ENCODE assay signal across 24 cellular contexts in the genomic region with DNA sequence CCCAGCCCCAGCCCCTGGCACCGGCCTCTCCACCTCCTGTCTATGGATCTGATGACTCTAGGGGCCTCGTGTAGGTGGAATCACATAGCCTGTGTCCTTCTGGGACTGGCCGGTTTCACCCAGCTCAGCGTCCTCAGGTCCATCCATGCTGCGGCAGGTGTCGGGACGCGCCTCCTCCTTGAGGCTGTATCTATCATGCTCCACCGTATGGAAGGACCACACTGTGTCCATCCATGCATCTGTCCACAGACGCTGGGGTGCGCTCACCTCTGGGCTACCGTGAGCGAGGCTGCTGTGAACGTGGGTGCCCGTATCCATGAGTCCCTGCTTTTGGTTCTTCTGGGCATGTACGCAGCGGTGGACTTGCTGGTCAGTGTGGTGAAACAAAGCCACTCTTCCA.
DNase-seq lines count a peak whose midpoint lies in the region; ATAC-seq and TF ChIP-seq lines count a peak whose summit lies in the region.
"Had no signal": no experiment of that assay in that cellular context is flagged by ENCODE, and none has a peak within 500 bp of the region (broad histone marks: within the 10 kb centered on the region; RNA-seq: fewer than 3 reads in every experiment).

No MANE protein-coding gene starts in this region.

- no peak for DNase-seq in activated naive CD8-positive, alpha-beta T cell treated with anti-CD3 and anti-CD28 coated beads, Interleukin-2, amount 10 ng/mL, durations not matched to agents 7 days and 5 days
- no peak for DNase-seq in activated naive CD8-positive, alpha-beta T cell treated with anti-CD3 and anti-CD28 coated beads for 36 hours
- DNase-seq in immature natural killer cell (no peak), osteocyte (ENCODE audit: extremely low spot score, unreplicated experiment) (no peak), SKM-1 (lab: John Stamatoyannopoulos, UW; ENCODE audit: unreplicated experiment) (no peak), Karpas-422 (no peak)
- no peak for DNase-seq in stimulated activated effector memory CD8-positive, alpha-beta T cell treated with anti-CD3 and anti-CD28 coated beads, Interleukin-12 subunit alpha, Interleukin-12 subunit beta, amount 100 ng/mL, for 72 hours (ENCODE audit: low spot score in 2 of 2)
- DNase-seq: ACHN; activated B cell treated with CpG ODN at 0.5 μM for 24 hours; activated naive CD4-positive, alpha-beta T cell treated with Interleukin-2 at 50 U/mL for 16 hours; activated T-cell treated with anti-CD3 and anti-CD28 coated beads, Interleukin-2, amount 50 U/mL, for 1 hour; anterior cingulate cortex; GF-D8; HCEC 1CT; NCI-H1105 treated with DMSO at 0.1 percent for 48 hours; NCI-H2081 treated with DMSO at 0.1 percent for 48 hours; NCI-H446; NK-92 treated with Interleukin-12 subunit alpha and Interleukin-12 subunit beta, amount 100 ng/mL, for 24 hours had no signal

- H3K27ac ChIP-seq in OCI-LY1 (ENCODE audit: low read depth, low read length, poor library complexity, severe bottlenecking): peak overlapping the region; percentile 86
- no peak overlapping the region for H3K27ac ChIP-seq in Karpas-422 (ENCODE audit: low read length)
- H3K27ac ChIP-seq: Peyer's patch, transverse colon had no signal

- POLR2A ChIA-PET in activated naive CD8-positive, alpha-beta T cell treated with anti-CD3 and anti-CD28 coated beads, Interleukin-2, amount 10 ng/mL, durations not matched to agents 7 days and 5 days (lab: Charles Lee): interaction anchor here (1.2 kb wide), 1 partner anchor 11 kb away, joined by 4 read pairs; no protein-coding TSS in a partner anchor

- TF ChIP-seq CTCF in OCI-LY1 (IDR thresholded peaks at IDR 0.05; ENCODE audit: low read length) (no peak), osteocyte (IDR thresholded peaks at IDR 0.05) (no peak)

- H3K9me3 Mint-ChIP-seq in activated naive CD8-positive, alpha-beta T cell treated with anti-CD3 and anti-CD28 coated beads, Interleukin-2, amount 10 ng/mL, durations not matched to agents 7 days and 5 days: no peaks in the 10 kb centered on the region
- no peaks in the 10 kb centered on the region for H3K9me3 Mint-ChIP-seq in activated naive CD8-positive, alpha-beta T cell treated with anti-CD3 and anti-CD28 coated beads for 36 hours
- H3K9me3 Mint-ChIP-seq in immature natural killer cell: peaks cover 0 to 2% (median 0%) of the 10 kb centered on the region in 6 donors
- no peaks in the 10 kb centered on the region for H3K9me3 Mint-ChIP-seq in stimulated activated effector memory CD8-positive, alpha-beta T cell treated with anti-CD3 and anti-CD28 coated beads, Interleukin-12 subunit alpha, Interleukin-12 subunit beta, amount 100 ng/mL, for 72 hours
- H3K9me3 Mint-ChIP-seq in osteocyte (ENCODE audit: unreplicated experiment): no peaks in the 10 kb centered on the region
- H3K9me3 Mint-ChIP-seq: activated B cell treated with CpG ODN at 0.5 μM for 24 hours; activated CD8-positive, alpha-beta T cell treated with anti-CD3 and anti-CD28 coated beads for 36 hours; CD8-positive, alpha-beta T cell had no signal

- no peaks in the 10 kb centered on the region for H3K27me3 ChIP-seq in OCI-LY1 (ENCODE audit: insufficient read depth, low read length)
- H3K27me3 ChIP-seq in Karpas-422 (ENCODE audit: low read length): no peaks in the 10 kb centered on the region
- H3K27me3 ChIP-seq: Peyer's patch, transverse colon had no signal

- ATAC-seq in activated naive CD8-positive, alpha-beta T cell treated with anti-CD3 and anti-CD28 coated beads, Interleukin-2, amount 10 ng/mL, durations not matched to agents 7 days and 5 days (ENCODE audit: low read depth): peak; percentile 11
- no peak for ATAC-seq in stimulated activated effector memory CD8-positive, alpha-beta T cell treated with anti-CD3 and anti-CD28 coated beads, Interleukin-12 subunit alpha, Interleukin-12 subunit beta, amount 100 ng/mL, for 72 hours

- H3K27me3 Mint-ChIP-seq in activated naive CD8-positive, alpha-beta T cell treated with anti-CD3 and anti-CD28 coated beads, Interleukin-2, amount 10 ng/mL, durations not matched to agents 7 days and 5 days: no peaks in the 10 kb centered on the region
- H3K27me3 Mint-ChIP-seq in activated naive CD8-positive, alpha-beta T cell treated with anti-CD3 and anti-CD28 coated beads for 36 hours: no peaks in the 10 kb centered on the region
- H3K27me3 Mint-ChIP-seq in immature natural killer cell (ENCODE audit: low read depth in 3 of 3) (peaks cover 0 to 10% (median 0%) of the 10 kb centered on the region in 3 donors), osteocyte (ENCODE audit: unreplicated experiment) (no peaks in the 10 kb centered on the region)
- H3K27me3 Mint-ChIP-seq: activated B cell treated with CpG ODN at 0.5 μM for 24 hours; activated CD8-positive, alpha-beta T cell treated with anti-CD3 and anti-CD28 coated beads for 36 hours had no signal

- no peak overlapping the region for H3K9ac ChIP-seq in OCI-LY1 (ENCODE audit: low read length)
- H3K9ac ChIP-seq in Karpas-422 (ENCODE audit: low read length): no peak overlapping the region

- H3K9me2 ChIP-seq in OCI-LY1 (ENCODE audit: low read depth, low read length) (no peaks in the 10 kb centered on the region), Karpas-422 (replicated peaks; ENCODE audit: insufficient read depth, low read length) (no peaks in the 10 kb centered on the region)

- H3K79me2 ChIP-seq in OCI-LY1 (ENCODE audit: insufficient read depth, low read length): no peaks in the 10 kb centered on the region
- no peaks in the 10 kb centered on the region for H3K79me2 ChIP-seq in Karpas-422 (ENCODE audit: low read length)

- no peaks in the 10 kb centered on the region for H3K9me3 ChIP-seq in OCI-LY1 (ENCODE audit: low read length)
- no peaks in the 10 kb centered on the region for H3K9me3 ChIP-seq in Karpas-422 (ENCODE audit: low read length)
- H3K9me3 ChIP-seq: Peyer's patch, transverse colon had no signal

- H3K36me3 ChIP-seq in OCI-LY1 (ENCODE audit: insufficient read depth, low read length): 0 out of 2 replicates have a peak, but pooled peaks cover 4% of the 10 kb centered on the region
- H3K36me3 ChIP-seq in Karpas-422 (ENCODE audit: insufficient read depth, low read length): no peaks in the 10 kb centered on the region
- H3K36me3 ChIP-seq: Peyer's patch, transverse colon had no signal

- H3K4me3 ChIP-seq in OCI-LY1 (ENCODE audit: low read depth, low read length, poor library complexity, severe bottlenecking) (no peak overlapping the region), Karpas-422 (ENCODE audit: low read length) (no peak overlapping the region)
- H3K4me3 ChIP-seq: lung, Peyer's patch, transverse colon had no signal

- peaks cover 2% of the 10 kb centered on the region for H3K36me3 Mint-ChIP-seq in activated naive CD8-positive, alpha-beta T cell treated with anti-CD3 and anti-CD28 coated beads, Interleukin-2, amount 10 ng/mL, durations not matched to agents 7 days and 5 days
- peaks cover 4% of the 10 kb centered on the region for H3K36me3 Mint-ChIP-seq in activated naive CD8-positive, alpha-beta T cell treated with anti-CD3 and anti-CD28 coated beads for 36 hours
- H3K36me3 Mint-ChIP-seq in immature natural killer cell (peaks cover 0 to 4% (median 0%) of the 10 kb centered on the region in 3 donors), osteocyte (ENCODE audit: unreplicated experiment) (no peaks in the 10 kb centered on the region)
- no peaks in the 10 kb centered on the region for H3K36me3 Mint-ChIP-seq in stimulated activated effector memory CD8-positive, alpha-beta T cell treated with anti-CD3 and anti-CD28 coated beads, Interleukin-12 subunit alpha, Interleukin-12 subunit beta, amount 100 ng/mL, for 72 hours

- no peak overlapping the region for H3K27ac Mint-ChIP-seq in activated naive CD8-positive, alpha-beta T cell treated with anti-CD3 and anti-CD28 coated beads, Interleukin-2, amount 10 ng/mL, durations not matched to agents 7 days and 5 days
- no peak overlapping the region for H3K27ac Mint-ChIP-seq in activated naive CD8-positive, alpha-beta T cell treated with anti-CD3 and anti-CD28 coated beads for 36 hours
- H3K27ac Mint-ChIP-seq in immature natural killer cell (peak overlapping the region in 5 of 6 donors; percentile 9 to 88 (median 70)), osteocyte (ENCODE audit: unreplicated experiment) (no peak overlapping the region)
- H3K27ac Mint-ChIP-seq in stimulated activated effector memory CD8-positive, alpha-beta T cell treated with anti-CD3 and anti-CD28 coated beads, Interleukin-12 subunit alpha, Interleukin-12 subunit beta, amount 100 ng/mL, for 72 hours: peak overlapping the region; percentile 43
- H3K27ac Mint-ChIP-seq: activated B cell treated with CpG ODN at 0.5 μM for 24 hours; activated CD8-positive, alpha-beta T cell treated with anti-CD3 and anti-CD28 coated beads for 36 hours; CD8-positive, alpha-beta T cell had no signal

- H2AFZ ChIP-seq in OCI-LY1 (ENCODE audit: low read length) (no peak overlapping the region), Karpas-422 (ENCODE audit: low read length) (no peak overlapping the region)

- H3K4me1 ChIP-seq in OCI-LY1 (ENCODE audit: insufficient read depth, low read length, severe bottlenecking) (peaks cover 23% of the 10 kb centered on the region), Karpas-422 (ENCODE audit: low read length) (no peaks in the 10 kb centered on the region)
- H3K4me1 ChIP-seq: Peyer's patch had no signal

- H4K20me1 ChIP-seq in OCI-LY1 (ENCODE audit: insufficient read depth, low read length) (no peaks in the 10 kb centered on the region), Karpas-422 (ENCODE audit: insufficient read depth, low read depth, low read length) (no peaks in the 10 kb centered on the region)

- H3K4me1 Mint-ChIP-seq in activated naive CD8-positive, alpha-beta T cell treated with anti-CD3 and anti-CD28 coated beads, Interleukin-2, amount 10 ng/mL, durations not matched to agents 7 days and 5 days: peaks cover 4% of the 10 kb centered on the region
- peaks cover 8% of the 10 kb centered on the region for H3K4me1 Mint-ChIP-seq in activated naive CD8-positive, alpha-beta T cell treated with anti-CD3 and anti-CD28 coated beads for 36 hours
- H3K4me1 Mint-ChIP-seq in immature natural killer cell (peaks cover 28 to 29% of the 10 kb centered on the region in 2 donors), osteocyte (ENCODE audit: unreplicated experiment) (peaks cover 4% of the 10 kb centered on the region)
- peaks cover 10% of the 10 kb centered on the region for H3K4me1 Mint-ChIP-seq in stimulated activated effector memory CD8-positive, alpha-beta T cell treated with anti-CD3 and anti-CD28 coated beads, Interleukin-12 subunit alpha, Interleukin-12 subunit beta, amount 100 ng/mL, for 72 hours

- no peaks in the 10 kb centered on the region for H3F3A ChIP-seq in OCI-LY1 (ENCODE audit: insufficient read depth, low read length)

- H3K4me2 ChIP-seq in OCI-LY1 (ENCODE audit: low read length) (no peak overlapping the region), Karpas-422 (ENCODE audit: low read depth, low read length, poor library complexity, severe bottlenecking) (no peak overlapping the region)

- no peak overlapping the region for H3K4me3 Mint-ChIP-seq in activated naive CD8-positive, alpha-beta T cell treated with anti-CD3 and anti-CD28 coated beads, Interleukin-2, amount 10 ng/mL, durations not matched to agents 7 days and 5 days
- H3K4me3 Mint-ChIP-seq in activated naive CD8-positive, alpha-beta T cell treated with anti-CD3 and anti-CD28 coated beads for 36 hours: no peak overlapping the region
- peak overlapping the region; percentile 44 to 75 (median 66) for H3K4me3 Mint-ChIP-seq in immature natural killer cell
- no peak overlapping the region for H3K4me3 Mint-ChIP-seq in stimulated activated effector memory CD8-positive, alpha-beta T cell treated with anti-CD3 and anti-CD28 coated beads, Interleukin-12 subunit alpha, Interleukin-12 subunit beta, amount 100 ng/mL, for 72 hours
- H3K4me3 Mint-ChIP-seq in osteocyte (ENCODE audit: unreplicated experiment): no peak overlapping the region
- H3K4me3 Mint-ChIP-seq: activated B cell treated with CpG ODN at 0.5 μM for 24 hours; activated CD8-positive, alpha-beta T cell treated with anti-CD3 and anti-CD28 coated beads for 36 hours; CD8-positive, alpha-beta T cell had no signal

Comparison
In these comparisons a context has a peak if more than half of its experiments do, and no peak if none do; other contexts are left out.
1. H3K27ac Mint-ChIP-seq: peak in immature natural killer cell (5 of 6) and stimulated activated effector memory CD8-positive, alpha-beta T cell treated with anti-CD3 and anti-CD28 coated beads, Interleukin-12 subunit alpha, Interleukin-12 subunit beta, amount 100 ng/mL, for 72 hours (single experiment); none in activated naive CD8-positive, alpha-beta T cell treated with anti-CD3 and anti-CD28 coated beads, Interleukin-2, amount 10 ng/mL, durations not matched to agents 7 days and 5 days (single experiment), activated naive CD8-positive, alpha-beta T cell treated with anti-CD3 and anti-CD28 coated beads for 36 hours (single experiment) and osteocyte (single experiment).
2. H3K4me3 Mint-ChIP-seq: peak in immature natural killer cell (5 of 5); none in activated naive CD8-positive, alpha-beta T cell treated with anti-CD3 and anti-CD28 coated beads, Interleukin-2, amount 10 ng/mL, durations not matched to agents 7 days and 5 days (single experiment), activated naive CD8-positive, alpha-beta T cell treated with anti-CD3 and anti-CD28 coated beads for 36 hours (single experiment), stimulated activated effector memory CD8-positive, alpha-beta T cell treated with anti-CD3 and anti-CD28 coated beads, Interleukin-12 subunit alpha, Interleukin-12 subunit beta, amount 100 ng/mL, for 72 hours (single experiment) and osteocyte (single experiment).